In the genomic region with DNA sequence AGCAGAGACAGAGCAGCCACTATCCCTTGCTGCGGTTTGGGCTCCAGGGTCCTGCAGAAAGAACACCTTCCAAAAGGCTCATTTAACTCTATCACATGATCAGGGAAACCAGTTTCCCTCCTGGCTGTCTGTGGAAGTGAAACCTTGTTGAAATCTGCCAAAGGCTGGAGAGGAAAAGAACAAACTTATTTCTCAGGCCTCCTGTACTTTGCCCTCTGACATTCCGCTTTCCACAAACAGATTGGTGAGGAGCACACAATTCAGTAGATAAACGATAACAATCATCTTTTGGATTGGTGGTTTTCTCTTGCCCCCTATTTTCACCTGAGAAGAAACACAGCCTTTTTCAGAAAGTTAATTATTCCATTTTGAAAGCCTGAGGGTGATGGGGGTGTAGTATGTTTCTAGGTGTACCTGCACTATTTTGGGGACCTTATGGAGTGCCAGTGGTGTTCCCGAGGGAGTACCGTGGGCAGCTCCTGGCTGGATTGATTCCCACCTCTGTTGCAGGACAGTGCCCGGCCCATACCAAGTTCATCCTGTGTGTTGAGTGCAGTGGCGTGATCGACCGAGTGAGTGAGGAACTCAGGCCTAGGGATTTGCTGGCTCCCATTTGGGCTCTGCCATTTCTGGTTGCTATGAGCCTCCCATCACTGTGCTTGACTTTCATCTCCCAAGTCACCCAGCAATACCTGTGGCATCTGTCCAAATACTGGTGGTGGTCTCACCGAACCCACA, we compare ENCODE assay signal across 1 cellular context.
TF ChIP-seq lines count a peak whose summit lies in the region.

No MANE protein-coding gene starts in this region.

TF ChIP-seq in IMR-90, 13 proteins besides CTCF, POLR2A, EP300 and RAD21 (continued from another document):
- TF ChIP-seq, protein P1, sequence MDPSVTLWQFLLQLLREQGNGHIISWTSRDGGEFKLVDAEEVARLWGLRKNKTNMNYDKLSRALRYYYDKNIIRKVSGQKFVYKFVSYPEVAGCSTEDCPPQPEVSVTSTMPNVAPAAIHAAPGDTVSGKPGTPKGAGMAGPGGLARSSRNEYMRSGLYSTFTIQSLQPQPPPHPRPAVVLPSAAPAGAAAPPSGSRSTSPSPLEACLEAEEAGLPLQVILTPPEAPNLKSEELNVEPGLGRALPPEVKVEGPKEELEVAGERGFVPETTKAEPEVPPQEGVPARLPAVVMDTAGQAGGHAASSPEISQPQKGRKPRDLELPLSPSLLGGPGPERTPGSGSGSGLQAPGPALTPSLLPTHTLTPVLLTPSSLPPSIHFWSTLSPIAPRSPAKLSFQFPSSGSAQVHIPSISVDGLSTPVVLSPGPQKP (IDR thresholded peaks at IDR 0.05; ENCODE audit: borderline replicate concordance, low read depth, low read length), result no peak
TF ChIP-seq in IMR-90: peak in this region for 0.
